In the genomic region with DNA sequence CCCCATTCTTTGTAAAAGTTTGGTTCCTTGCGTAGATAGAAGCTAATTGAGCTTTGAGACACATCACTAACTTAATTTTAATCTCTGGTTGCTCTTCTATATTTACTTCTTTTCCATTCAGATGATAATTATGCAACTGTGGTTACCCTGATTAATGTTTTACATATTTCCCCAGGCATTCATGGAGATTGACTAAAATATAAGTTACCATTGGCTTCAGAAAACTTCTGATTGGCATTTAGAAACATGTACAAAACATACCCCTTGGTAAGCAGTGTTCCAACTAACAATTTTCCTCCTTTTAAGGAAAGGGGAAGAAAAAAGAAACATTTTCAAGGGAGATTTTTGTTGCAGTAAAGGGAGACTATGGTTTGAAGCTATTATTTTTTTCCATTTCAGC, we compare ENCODE assay signal across 23 cellular contexts. TPM values are rescaled to one million over a fixed set of nuclear protein-coding genes. Genes with fewer than 3 reads are reported as not detected.
A peak's percentile ranks its signal among the peaks of the same experiment; 100 is the strongest.
DNase-seq lines count a peak whose midpoint lies in the region; TF ChIP-seq lines count a peak whose summit lies in the region.
"Had no signal": no experiment of that assay in that cellular context is flagged by ENCODE, and none has a peak within 500 bp of the region (broad histone marks: within the 10 kb centered on the region; RNA-seq: fewer than 3 reads in every experiment).

No MANE protein-coding gene starts in this region.

- TF ChIP-seq CTCF in fibroblast of lung (conservative IDR thresholded peaks at IDR 0.05 in 1 of 2, IDR thresholded peaks at IDR 0.05 in 1 of 2; ENCODE audit: low read depth in 1 of 2, low read length in 2 of 2) (no peak), GM13976 (IDR thresholded peaks at IDR 0.05; ENCODE audit: borderline replicate concordance, control extremely low read depth, extremely low read depth, insufficient read depth, missing control alignments) (no peak), right atrium auricular region (IDR thresholded peaks at IDR 0.05) (no peak), left ventricle myocardium inferior (IDR thresholded peaks at IDR 0.05; ENCODE audit: borderline replicate concordance) (no peak)

- intact Hi-C loops in left ventricle myocardium inferior (cut with micrococcal nuclease): no loop called here

- H3K27me3 ChIP-seq in SJCRH30: no peaks in the 10 kb centered on the region
- no peaks in the 10 kb centered on the region for H3K27me3 ChIP-seq in fibroblast of lung (ENCODE audit: control insufficient read depth, insufficient read depth, low read length)
- H3K27me3 ChIP-seq in right atrium auricular region: no peaks in the 10 kb centered on the region
- H3K27me3 ChIP-seq in left ventricle myocardium inferior (ENCODE audit: low read depth): no peaks in the 10 kb centered on the region
- H3K27me3 ChIP-seq: BLaER1 treated with 17β-estradiol and CSF1 and Interleukin-3, amounts not matched to agents 10 nM and 100 nM; ovary; spleen had no signal

- DNase-seq in EH (ENCODE audit: low read depth) (peak; percentile 54), SJCRH30 (no peak), fibroblast of lung (ENCODE audit: low read depth in 2 of 2) (peak in 1 of 2 donors; percentile 25), renal cortical epithelial cell (ENCODE audit: low read depth) (peak; percentile 62), GM13976 (ENCODE audit: low spot score) (no peak), right atrium auricular region (ENCODE audit: low spot score) (no peak), left ventricle myocardium inferior (no peak)
- no peak for DNase-seq in stimulated activated CD4-positive, alpha-beta T cell treated with anti-CD3 and anti-CD28 coated beads, Interleukin-4, amount 100 ng/mL, for 1 hour
- DNase-seq: activated CD4-positive, alpha-beta T cell treated with anti-CD3 and anti-CD28 coated beads, Interleukin-2, amount 10 ng/mL, durations not matched to agents 24 days and 14 days; activated naive CD4-positive, alpha-beta T cell treated with Interleukin-2 at 50 U/mL for 16 hours; activated T-cell treated with anti-CD3 and anti-CD28 coated beads, Interleukin-2, amount 50 U/mL, for 4 hours; DMS79 treated with DMSO at 0.1 percent for 48 hours; effector memory CD8-positive, alpha-beta T cell; NCI-H1436; ovary; retina; spleen; WERI-Rb-1 had no signal

- no peaks in the 10 kb centered on the region for H3K79me2 ChIP-seq in fibroblast of lung (ENCODE audit: control insufficient read depth, insufficient read depth, low read length)

- peak overlapping the region; percentile 60 for H3K27ac ChIP-seq in SJCRH30
- no peak overlapping the region for H3K27ac ChIP-seq in fibroblast of lung (ENCODE audit: insufficient read depth, low read length)
- no peak overlapping the region for H3K27ac ChIP-seq in right atrium auricular region
- H3K27ac ChIP-seq in left ventricle myocardium inferior (replicated peaks): no peak overlapping the region
- H3K27ac ChIP-seq: BLaER1 treated with 17β-estradiol and CSF1 and Interleukin-3, amounts not matched to agents 10 nM and 100 nM; KMS-11; ovary; spleen; WERI-Rb-1 had no signal

- in situ Hi-C loops in GM13976 (cut with MboI; ENCODE audit: low sequenced_read_pairs, unreplicated experiment): no loop called here

- H2AFZ ChIP-seq in fibroblast of lung (ENCODE audit: low read length): no peak overlapping the region

- no peaks in the 10 kb centered on the region for H3K9me3 ChIP-seq in SJCRH30 (replicated peaks)
- no peaks in the 10 kb centered on the region for H3K9me3 ChIP-seq in fibroblast of lung (ENCODE audit: control insufficient read depth, insufficient read depth, low read depth, low read length)
- H3K9me3 ChIP-seq in right atrium auricular region: no peaks in the 10 kb centered on the region
- H3K9me3 ChIP-seq in left ventricle myocardium inferior (replicated peaks): no peaks in the 10 kb centered on the region
- H3K9me3 ChIP-seq: BLaER1 treated with 17β-estradiol and CSF1 and Interleukin-3, amounts not matched to agents 10 nM and 100 nM; ovary; spleen had no signal

- H3K4me1 ChIP-seq in SJCRH30: peaks cover 20% of the 10 kb centered on the region
- peaks cover 6% of the 10 kb centered on the region for H3K4me1 ChIP-seq in fibroblast of lung (ENCODE audit: control insufficient read depth, extremely low read depth, insufficient read depth, low read length)
- no peaks in the 10 kb centered on the region for H3K4me1 ChIP-seq in right atrium auricular region
- no peaks in the 10 kb centered on the region for H3K4me1 ChIP-seq in left ventricle myocardium inferior
- H3K4me1 ChIP-seq: BLaER1 treated with 17β-estradiol and CSF1 and Interleukin-3, amounts not matched to agents 10 nM and 100 nM; spleen had no signal

- H4K20me1 ChIP-seq in fibroblast of lung (ENCODE audit: control insufficient read depth, extremely low read depth, insufficient read depth, low read length): no peaks in the 10 kb centered on the region
- H4K20me1 ChIP-seq: BLaER1 treated with 17β-estradiol and CSF1 and Interleukin-3, amounts not matched to agents 10 nM and 100 nM had no signal

- H3K4me3 ChIP-seq in SJCRH30 (no peak overlapping the region), fibroblast of lung (replicated peaks in 1 of 4; ENCODE audit: control extremely low read depth in 1 of 4, insufficient read depth in 1 of 4, low read depth in 3 of 4, low read length in 4 of 4) (no peak overlapping the region), right atrium auricular region (no peak overlapping the region), left ventricle myocardium inferior (no peak overlapping the region)
- H3K4me3 ChIP-seq: BLaER1 treated with 17β-estradiol and CSF1 and Interleukin-3, amounts not matched to agents 10 nM and 100 nM; coronary artery; ovary; spleen had no signal

- H3K36me3 ChIP-seq in SJCRH30 (no peaks in the 10 kb centered on the region), fibroblast of lung (ENCODE audit: control insufficient read depth, insufficient read depth, low read length) (no peaks in the 10 kb centered on the region), right atrium auricular region (no peaks in the 10 kb centered on the region), left ventricle myocardium inferior (no peaks in the 10 kb centered on the region)
- H3K36me3 ChIP-seq: BLaER1 treated with 17β-estradiol and CSF1 and Interleukin-3, amounts not matched to agents 10 nM and 100 nM; ovary; spleen; WERI-Rb-1 had no signal

- H3K9ac ChIP-seq in fibroblast of lung (ENCODE audit: insufficient read depth, low read length): no peak overlapping the region
- H3K9ac ChIP-seq: BLaER1 treated with 17β-estradiol and CSF1 and Interleukin-3, amounts not matched to agents 10 nM and 100 nM; KMS-11 had no signal

- H3K4me2 ChIP-seq in fibroblast of lung (ENCODE audit: extremely low read depth, insufficient read depth, low read length): peak overlapping the region; percentile 54
- H3K4me2 ChIP-seq: BLaER1 treated with 17β-estradiol and CSF1 and Interleukin-3, amounts not matched to agents 10 nM and 100 nM; KMS-11 had no signal

RNA-seq across cellular contexts. Expression of a gene that starts 43.9 kb away (rescaled TPM):
- 20.1 and 23.1 TPM in 2 replicates for total RNA-seq in SJCRH30 (2014; rRNA removed; shearing (Covaris generic))
- total RNA-seq in fibroblast of lung (5.9 and 16.2 TPM in 2 replicates), renal cortical epithelial cell (1.9 and 24.4 TPM in 2 replicates), right atrium auricular region (under 1 TPM; 0.33 to 0.75 TPM), left ventricle myocardium inferior (0.33 TPM)
- polyA plus RNA-seq in fibroblast of lung: 1.9 and 3.9 TPM in 2 replicates
- polyA plus RNA-seq in fibroblast of lung (2012): 1.9 and 3.5 TPM in 2 replicates
- 5.7 and 55.7 TPM in 2 replicates for polyA minus RNA-seq in fibroblast of lung (ENCODE audit: low replicate concordance)
- total RNA-seq: activated CD4-positive, alpha-beta T cell treated with anti-CD3 and anti-CD28 coated beads, Interleukin-2, amount 10 ng/mL, durations not matched to agents 24 days and 14 days; NCI-H460; T-helper 2 cell treated with Interferon-gamma antibody and Interleukin-4, amounts not matched to agents 100 ng/mL and 5 ng/mL, for 36 hours had no signal

Comparison
In these comparisons a context has a peak if more than half of its experiments do, and no peak if none do; other contexts are left out.
1. DNase-seq: peak in EH (single experiment) and renal cortical epithelial cell (single experiment); none in SJCRH30 (0 of 2), GM13976 (single experiment), stimulated activated CD4-positive, alpha-beta T cell treated with anti-CD3 and anti-CD28 coated beads, Interleukin-4, amount 100 ng/mL, for 1 hour (single experiment), right atrium auricular region (single experiment) and left ventricle myocardium inferior (single experiment).